Comparison of ENCODE assay signal across 19 cellular contexts in the genomic region with DNA sequence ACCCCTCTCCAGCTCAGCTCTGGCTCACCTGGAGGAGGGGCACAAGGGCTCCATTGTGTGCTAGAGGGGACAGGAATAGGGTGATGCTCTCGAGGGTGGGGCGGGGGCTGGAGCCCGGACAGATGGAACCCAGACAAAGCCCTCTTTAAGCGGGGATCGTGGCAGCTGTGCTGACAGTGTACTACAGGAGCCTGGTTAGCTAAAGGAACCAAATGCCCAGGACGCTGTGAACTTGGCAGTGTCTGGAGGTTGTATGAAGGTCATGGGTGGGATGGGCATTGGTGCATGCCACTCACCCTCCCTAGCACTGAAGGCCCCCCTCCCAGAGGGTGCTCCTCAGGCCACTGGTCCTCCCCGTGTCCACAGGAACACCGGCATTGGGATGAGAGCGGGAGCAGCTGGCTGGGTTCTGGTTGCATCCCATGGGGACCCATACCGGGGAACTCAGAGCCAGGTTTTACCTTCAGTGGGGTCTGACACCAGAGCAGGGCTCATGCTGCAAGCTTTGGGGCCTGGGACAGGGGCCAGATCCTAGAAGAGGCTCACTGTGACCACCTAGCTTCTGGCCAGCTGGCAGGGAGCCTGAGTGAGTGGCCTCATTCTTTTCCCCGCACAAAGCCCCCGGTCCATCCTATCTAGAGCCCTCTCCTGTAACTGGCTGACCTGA. TPM values are rescaled to one million over a fixed set of nuclear protein-coding genes. Genes with fewer than 3 reads are reported as not detected.
DNase-seq lines count a peak whose midpoint lies in the region; ATAC-seq lines count a peak whose summit lies in the region.
"Had no signal": no experiment of that assay in that cellular context is flagged by ENCODE, and none has a peak within 500 bp of the region (broad histone marks: within the 10 kb centered on the region; RNA-seq: fewer than 3 reads in every experiment).

No MANE protein-coding gene starts in this region.

- H3K27ac ChIP-seq in temporal lobe (ENCODE audit: low read depth, low read length) = peak overlapping the region; percentile 98
- H3K27ac ChIP-seq: ascending aorta, C4-2B, heart right ventricle, HL-60, parathyroid adenoma, stomach had no signal

- intact Hi-C loops in head of caudate nucleus (cut with DNase I) (no loop called here), posterior vena cava (cut with DNase I) (no loop called here)

- ATAC-seq in HG03354 (IDR thresholded peaks at IDR 0.05; ENCODE audit: poor library complexity, severe bottlenecking, unreplicated experiment) = no peak

- peak; percentile 49 for DNase-seq in NCI-H2107 treated with DMSO at 0.1 percent for 48 hours (lab: John Stamatoyannopoulos, UW; ENCODE audit: unreplicated experiment)
- no peak for DNase-seq in NCI-H2107 (lab: John Stamatoyannopoulos, UW)
- peak; percentile 36 for DNase-seq in NCI-H748 treated with DMSO at 0.1 percent for 48 hours (lab: John Stamatoyannopoulos, UW)
- peak; percentile 67 to 93 (median 84) for DNase-seq in head of caudate nucleus
- DNase-seq in posterior vena cava (ENCODE audit: low spot score) = no peak
- no peak for DNase-seq in HuH-7.5 (ENCODE audit: low spot score)
- DNase-seq: 8988T; activated effector memory CD4-positive, alpha-beta T cell treated with Interleukin-2 at 50 U/mL for 16 hours; cortex of kidney; heart right ventricle; KBM-7; stomach had no signal

RNA-seq across cellular contexts. Expression of a gene that starts 11.9 kb away (rescaled TPM):
- total RNA-seq in temporal lobe = under 0.01 TPM
- total RNA-seq in posterior vena cava = 1 to 10 TPM; 1.4 to 2.3 TPM
- total RNA-seq: kidney epithelial cell had no signal

RNA-seq across cellular contexts. Expression of a gene that starts 23.7 kb away (rescaled TPM):
- 4.4 TPM for total RNA-seq in temporal lobe
- not detected for total RNA-seq in posterior vena cava
- total RNA-seq: ascending aorta, heart right ventricle, kidney epithelial cell, stomach had no signal

RNA-seq across cellular contexts. Expression of a gene that starts 29.3 kb away (rescaled TPM):
- total RNA-seq in temporal lobe (not detected), posterior vena cava (under 1 TPM in 1 of 2 donors, not detected in 1; 0.14 TPM)
- total RNA-seq: ascending aorta, kidney epithelial cell, stomach had no signal

Comparison
In these comparisons a context has a peak if more than half of its experiments do, and no peak if none do; other contexts are left out.
1. DNase-seq: peak in NCI-H2107 treated with DMSO at 0.1 percent for 48 hours (single experiment), NCI-H748 treated with DMSO at 0.1 percent for 48 hours (single experiment) and head of caudate nucleus (42 of 42); none in NCI-H2107 (single experiment), posterior vena cava (single experiment) and HuH-7.5 (single experiment).